In genomic region chr22:37957232-37957631, GRCh38 we compare ENCODE assay signal across 31 cellular contexts. TPM values are rescaled to one million over a fixed set of nuclear protein-coding genes. Genes with fewer than 3 reads are reported as not detected.
"Had no signal": no experiment of that assay in that cellular context is flagged by ENCODE, and none has a peak within 500 bp of the region (broad histone marks: within the 10 kb centered on the region; RNA-seq: fewer than 3 reads in every experiment).

No MANE protein-coding gene starts in this region.

- H3K36me3 ChIP-seq: ovary had no signal

- H3K9me3 ChIP-seq: left lung, neutrophil, ovary, right atrium auricular region, spleen, testis, transverse colon had no signal

- H3K4me3 ChIP-seq: left lung, lung, ovary, right atrium auricular region, spleen, testis, transverse colon had no signal

- DNase-seq: activated CD4-positive, alpha-beta T cell treated with anti-CD3 and anti-CD28 coated beads for 36 hours; activated CD4-positive, CD25-positive, alpha-beta regulatory T cell; activated CD8-positive, alpha-beta memory T cell treated with anti-CD3 and anti-CD28 coated beads for 24 hours; activated gamma-delta T cell treated with Interleukin-2 at 50 U/mL for 16 hours; activated naive CD4-positive, alpha-beta T cell treated with anti-CD3 and anti-CD28 coated beads, Interleukin-2, amount 50 U/mL, for 16 hours; amniotic stem cell; brain microvascular endothelial cell; central memory CD4-positive, alpha-beta T cell; head of caudate nucleus; hippocampal formation; immature natural killer cell; kidney; left lung; mesendoderm; ovary; spleen; stimulated activated naive CD4-positive, alpha-beta T cell; T-cell; testis; transverse colon had no signal

- H3K27me3 ChIP-seq: brain microvascular endothelial cell, ovary, right atrium auricular region, testis had no signal

- FAIRE-seq: astrocyte, endothelial cell of umbilical vein, kidney, urothelium cell line had no signal

- ATAC-seq: activated CD4-positive, alpha-beta T cell treated with anti-CD3 and anti-CD28 coated beads for 36 hours; left lung; natural killer cell treated with Interleukin-12 subunit alpha and Interleukin-12 subunit beta and Interleukin-15 and Interleukin-18, amount 100 ng/mL, for 72 hours; T-cell had no signal

- H3K27ac ChIP-seq: brain microvascular endothelial cell, left lung, neutrophil, ovary, right atrium auricular region, spleen, testis, transverse colon had no signal

RNA-seq across cellular contexts. Expression of gene C22orf23, which starts 3.8 kb away (rescaled TPM):
- total RNA-seq: astrocyte, fibroblast of villous mesenchyme, mononuclear cell, spleen, T-cell, transverse colon had no signal
- polyA plus RNA-seq: immature natural killer cell had no signal

RNA-seq across cellular contexts. Expression of gene SOX10, which starts 27.1 kb away (rescaled TPM):
- total RNA-seq: activated CD4-positive, alpha-beta T cell treated with anti-CD3 and anti-CD28 coated beads for 36 hours; endothelial cell of umbilical vein; fibroblast of lung; fibroblast of villous mesenchyme; left lung; mononuclear cell; natural killer cell treated with Interleukin-12 subunit alpha and Interleukin-12 subunit beta and Interleukin-15 and Interleukin-18, amount 100 ng/mL, for 72 hours; pulmonary artery endothelial cell; T-cell had no signal
- polyA plus RNA-seq: endothelial cell of umbilical vein, fibroblast of lung, immature natural killer cell had no signal
